8 cellular contexts compared by ENCODE assay signal in genomic region chr2:127080226-127080940, GRCh38. TPM values are rescaled to one million over a fixed set of nuclear protein-coding genes. Genes with fewer than 3 reads are reported as not detected.
DNase-seq lines count a peak whose midpoint lies in the region; ATAC-seq and TF ChIP-seq lines count a peak whose summit lies in the region.

No MANE protein-coding gene starts in this region.

- H3K4me1 ChIP-seq in mesenchymal stem cell (ENCODE audit: control insufficient read depth, insufficient read depth, low read depth, low read length) (peaks cover 78% of the 10 kb centered on the region), upper lobe of left lung (peaks cover 49 to 67% (median 56%) of the 10 kb centered on the region in 4 donors), PC-3 (ENCODE audit: insufficient read depth, low read length) (0 out of 2 replicates have a peak, but pooled peaks cover 10% of the 10 kb centered on the region)

- H3K4me1 Mint-ChIP-seq in CD4-positive, alpha-beta T cell (ENCODE audit: low read depth), result peaks cover 90% of the 10 kb centered on the region
- H3K4me1 Mint-ChIP-seq in activated CD8-positive, alpha-beta memory T cell treated with anti-CD3 and anti-CD28 coated beads, Interleukin-2, amount 10 ng/mL, durations not matched to agents 7 days and 5 days, result peaks cover 68% of the 10 kb centered on the region

- POLR2A ChIA-PET in CD4-positive, alpha-beta T cell (lab: Charles Lee), result interaction anchor here (0.7 to 2.5 kb wide), 10 partner anchors 9 to 446 kb away, joined by 3 to 20 read pairs (median 8); partner anchors contain the start of genes BIN1, ERCC3 and IWS1
- POLR2A ChIA-PET in PC-3 (lab: Charles Lee; ENCODE audit: unreplicated experiment), result no interaction called here

- no peaks in the 10 kb centered on the region for H3K9me3 Mint-ChIP-seq in CD4-positive, alpha-beta T cell
- H3K9me3 Mint-ChIP-seq in activated CD8-positive, alpha-beta memory T cell treated with anti-CD3 and anti-CD28 coated beads, Interleukin-2, amount 10 ng/mL, durations not matched to agents 7 days and 5 days (ENCODE audit: low read depth), result no peaks in the 10 kb centered on the region

- no peak overlapping the region for H3K23ac ChIP-seq in mesenchymal stem cell (ENCODE audit: low read length in 2 of 2)

- TF ChIP-seq CTCF in CD4-positive, alpha-beta T cell (IDR thresholded peaks at IDR 0.05), result no peak
- TF ChIP-seq CTCF in upper lobe of left lung (IDR thresholded peaks at IDR 0.05) (no peak), PC-3 (conservative IDR thresholded peaks at IDR 0.05; ENCODE audit: low read depth, low read length) (no peak)

- no peak overlapping the region for H2BK120ac ChIP-seq in mesenchymal stem cell (ENCODE audit: low read depth, low read length)

- peak overlapping the region; percentile 99 for H3K27ac Mint-ChIP-seq in CD4-positive, alpha-beta T cell
- H3K27ac Mint-ChIP-seq in activated CD8-positive, alpha-beta memory T cell treated with anti-CD3 and anti-CD28 coated beads, Interleukin-2, amount 10 ng/mL, durations not matched to agents 7 days and 5 days, result peak overlapping the region; percentile 94

- intact Hi-C loops in CD4-positive, alpha-beta T cell (cut with DNase I, micrococcal nuclease), result loop anchor here (5.0 to 10.0 kb wide), 6 partner anchors 212 to 564 kb away; partner anchors contain the start of genes GYPC (in 2 of the 2), ERCC3 (in 1 of the 2), GPR17 (in 1 of the 2) and IWS1 (in 1 of the 2)
- intact Hi-C loops in PC-3 (cut with micrococcal nuclease), result no loop called here

- no peak overlapping the region for H2AFZ ChIP-seq in mesenchymal stem cell (ENCODE audit: low read depth, low read length)
- H2AFZ ChIP-seq in PC-3 (ENCODE audit: low read length), result no peak overlapping the region

- peaks cover 16% of the 10 kb centered on the region; the same call in 1 of the 2 replicates for H3K79me2 ChIP-seq in PC-3 (ENCODE audit: low read length)

- peak overlapping the region; percentile 89 for H4K91ac ChIP-seq in mesenchymal stem cell (ENCODE audit: low read length)

- H3K9me2 ChIP-seq in PC-3 (replicated peaks; ENCODE audit: low read length), result no peaks in the 10 kb centered on the region

- 80% methylated on average over 13 of the region's 14 CpGs for WGBS in mesenchymal stem cell
- whole genome bisulfite sequencing in upper lobe of left lung, 2 donors, result 58 to 71% methylated on average over 7 to 13 of the region's 14 CpGs

- no peaks in the 10 kb centered on the region for H3K27me3 ChIP-seq in CD4-positive, alpha-beta T cell (ENCODE audit: control insufficient read depth, insufficient read depth, low read length)
- no peaks in the 10 kb centered on the region for H3K27me3 ChIP-seq in mesenchymal stem cell (ENCODE audit: control insufficient read depth in 1 of 2, insufficient read depth in 1 of 2, low read length in 2 of 2)
- H3K27me3 ChIP-seq in upper lobe of left lung, result no peaks in the 10 kb centered on the region
- H3K27me3 ChIP-seq in PC-3 (ENCODE audit: low read length), result no peaks in the 10 kb centered on the region

- H3K36me3 ChIP-seq in mesenchymal stem cell (ENCODE audit: control insufficient read depth in 1 of 2, insufficient read depth in 2 of 2, low read depth in 1 of 2, low read length in 2 of 2) (peaks cover 0 to 19% of the 10 kb centered on the region in 2 experiments), upper lobe of left lung (no peaks in the 10 kb centered on the region), PC-3 (ENCODE audit: low read depth, low read length) (no peaks in the 10 kb centered on the region)

- TF ChIP-seq EP300 in upper lobe of left lung (IDR thresholded peaks at IDR 0.05), result no peak

- H4K8ac ChIP-seq in mesenchymal stem cell (ENCODE audit: low read length), result no peak overlapping the region

- H3K14ac ChIP-seq in mesenchymal stem cell (ENCODE audit: low read length in 2 of 2), result no peak overlapping the region

- no peak overlapping the region for H3K4ac ChIP-seq in mesenchymal stem cell (ENCODE audit: low read depth in 1 of 2, low read length in 2 of 2)

- no peak overlapping the region for H2BK5ac ChIP-seq in mesenchymal stem cell (ENCODE audit: low read depth, low read length, poor library complexity, severe bottlenecking)

- no peaks in the 10 kb centered on the region for H3K27me3 Mint-ChIP-seq in CD4-positive, alpha-beta T cell
- no peaks in the 10 kb centered on the region for H3K27me3 Mint-ChIP-seq in activated CD8-positive, alpha-beta memory T cell treated with anti-CD3 and anti-CD28 coated beads, Interleukin-2, amount 10 ng/mL, durations not matched to agents 7 days and 5 days

- peak overlapping the region; percentile 83 for H3K27ac ChIP-seq in CD4-positive, alpha-beta T cell (ENCODE audit: low read depth, low read length)
- H3K27ac ChIP-seq in mesenchymal stem cell (ENCODE audit: low read length, poor library complexity, severe bottlenecking), result peak overlapping the region; percentile 5
- peak overlapping the region; percentile 16 to 78 (median 63) for H3K27ac ChIP-seq in upper lobe of left lung
- no peak overlapping the region for H3K27ac ChIP-seq in PC-3 (ENCODE audit: low read length)

- ATAC-seq in CD4-positive, alpha-beta T cell (ENCODE audit: poor library complexity), result peak; percentile 22
- ATAC-seq in HG02759 (IDR thresholded peaks at IDR 0.05; ENCODE audit: unreplicated experiment) (peak; percentile 14), upper lobe of left lung (ENCODE audit: low FRiP score in 2 of 2) (no peak), PC-3 (no peak)
- ATAC-seq in activated CD8-positive, alpha-beta memory T cell treated with anti-CD3 and anti-CD28 coated beads, Interleukin-2, amount 10 ng/mL, durations not matched to agents 7 days and 5 days, result peak; percentile 45

- peak overlapping the region; percentile 95 for H3K4me3 Mint-ChIP-seq in CD4-positive, alpha-beta T cell
- H3K4me3 Mint-ChIP-seq in activated CD8-positive, alpha-beta memory T cell treated with anti-CD3 and anti-CD28 coated beads, Interleukin-2, amount 10 ng/mL, durations not matched to agents 7 days and 5 days, result peak overlapping the region; percentile 91

- H3K36me3 Mint-ChIP-seq in CD4-positive, alpha-beta T cell (ENCODE audit: low read depth), result peaks cover 20% of the 10 kb centered on the region
- H3K36me3 Mint-ChIP-seq in activated CD8-positive, alpha-beta memory T cell treated with anti-CD3 and anti-CD28 coated beads, Interleukin-2, amount 10 ng/mL, durations not matched to agents 7 days and 5 days, result peaks cover 11% of the 10 kb centered on the region

- H3K18ac ChIP-seq in mesenchymal stem cell (ENCODE audit: low read depth in 1 of 2, low read length in 2 of 2), result peak overlapping the region; percentile 55 to 63

- H3K9me3 ChIP-seq in CD4-positive, alpha-beta T cell (ENCODE audit: control insufficient read depth, low read length), result no peaks in the 10 kb centered on the region
- no peaks in the 10 kb centered on the region for H3K9me3 ChIP-seq in mesenchymal stem cell (ENCODE audit: control insufficient read depth, low read length)
- no peaks in the 10 kb centered on the region for H3K9me3 ChIP-seq in upper lobe of left lung
- H3K9me3 ChIP-seq in PC-3 (ENCODE audit: low read length), result no peaks in the 10 kb centered on the region

- peaks cover 5% of the 10 kb centered on the region; the same call in 1 of the 2 replicates for H4K20me1 ChIP-seq in PC-3 (ENCODE audit: low read length)

- peaks cover 29% of the 10 kb centered on the region for H3K79me1 ChIP-seq in mesenchymal stem cell (replicated peaks; ENCODE audit: low read length, poor library complexity, severe bottlenecking)

- H3K4me3 ChIP-seq in mesenchymal stem cell (ENCODE audit: insufficient read depth in 1 of 2, low read depth in 1 of 2, low read length in 2 of 2) (no peak overlapping the region), upper lobe of left lung (peak overlapping the region in 2 of 4 donors; percentile 22 to 27), PC-3 (ENCODE audit: low read length) (no peak overlapping the region)

- no peaks in the 10 kb centered on the region for H3F3A ChIP-seq in PC-3 (ENCODE audit: low read length, unreplicated experiment)

- TF ChIP-seq POLR2A in upper lobe of left lung (IDR thresholded peaks at IDR 0.05), result no peak

- H2AK5ac ChIP-seq in mesenchymal stem cell (ENCODE audit: low read length, severe bottlenecking), result peak overlapping the region; percentile 51

- CTCF ChIA-PET in CD4-positive, alpha-beta T cell (lab: Charles Lee), result interaction anchor here (0.9 kb wide), 1 partner anchor 12 kb away, joined by 4 read pairs; no protein-coding TSS in a partner anchor
- CTCF ChIA-PET in activated CD8-positive, alpha-beta memory T cell treated with anti-CD3 and anti-CD28 coated beads, Interleukin-2, amount 10 ng/mL, durations not matched to agents 7 days and 5 days (lab: Charles Lee), result interaction anchor here (1.2 to 7.8 kb wide), 5 partner anchors 9 to 30 kb away, joined by 4 to 94 read pairs (median 6); partner anchors contain the start of gene BIN1
- CTCF ChIA-PET in PC-3 (lab: Charles Lee), result no interaction called here

- no peak overlapping the region for H2BK15ac ChIP-seq in mesenchymal stem cell (ENCODE audit: low read depth, poor library complexity, severe bottlenecking)

- no peak overlapping the region for H3K4me2 ChIP-seq in mesenchymal stem cell (ENCODE audit: low read length, poor library complexity, severe bottlenecking)
- H3K4me2 ChIP-seq in PC-3 (ENCODE audit: low read length), result no peak overlapping the region

- DNase-seq in CD4-positive, alpha-beta T cell, result peak in 7 of 10 experiments; percentile 22 to 44 (median 32)
- peak; percentile 79 for DNase-seq in activated CD8-positive, alpha-beta memory T cell treated with anti-CD3 and anti-CD28 coated beads, Interleukin-2, amount 10 ng/mL, durations not matched to agents 7 days and 5 days
- DNase-seq in mesenchymal stem cell (no peak), upper lobe of left lung (peak; percentile 32 to 51), PC-3 (no peak), NCI-H2196 (lab: John Stamatoyannopoulos, UW; ENCODE audit: unreplicated experiment) (no peak), SHP77 treated with DMSO at 0.1 percent for 48 hours (lab: John Stamatoyannopoulos, UW) (no peak)

- H3K9ac ChIP-seq in mesenchymal stem cell (ENCODE audit: low read length) (peak overlapping the region; percentile 60), PC-3 (ENCODE audit: low read length) (no peak overlapping the region)

- peak overlapping the region; percentile 38 to 40 for H2BK12ac ChIP-seq in mesenchymal stem cell (ENCODE audit: low read length in 2 of 2)

- BruUV-seq in PC-3 (replicated peaks; lab: Mats Ljungman, UMichigan), result no TSS peak

RNA-seq across cellular contexts. Expression of gene BIN1, which starts 26.6 kb away (rescaled TPM):
- 100 to 1,000 TPM in 1 of 2 experiments, 10 to 100 TPM in 1; 98.8 to 104 TPM for total RNA-seq in CD4-positive, alpha-beta T cell
- 100 to 1,000 TPM; 105 to 152 TPM for total RNA-seq in activated CD8-positive, alpha-beta memory T cell treated with anti-CD3 and anti-CD28 coated beads, Interleukin-2, amount 10 ng/mL, durations not matched to agents 7 days and 5 days
- 61.3 TPM for polyA plus RNA-seq in mesenchymal stem cell (2013, experiment 1 of 2)
- polyA plus RNA-seq in mesenchymal stem cell (2013, experiment 2 of 2), result 58.6 TPM
- total RNA-seq in upper lobe of left lung (10 to 100 TPM; 32.3 to 57.0 (median 42.9) TPM), PC-3 (2014; rRNA removed) (58.9 and 77.5 TPM in 2 replicates)

Comparison
In these comparisons a context has a peak if more than half of its experiments do, and no peak if none do; other contexts are left out.
1. ATAC-seq: peak in CD4-positive, alpha-beta T cell (single experiment), HG02759 (single experiment) and activated CD8-positive, alpha-beta memory T cell treated with anti-CD3 and anti-CD28 coated beads, Interleukin-2, amount 10 ng/mL, durations not matched to agents 7 days and 5 days (single experiment); none in upper lobe of left lung (0 of 2) and PC-3 (single experiment).
2. DNase-seq: peak in CD4-positive, alpha-beta T cell (7 of 10), activated CD8-positive, alpha-beta memory T cell treated with anti-CD3 and anti-CD28 coated beads, Interleukin-2, amount 10 ng/mL, durations not matched to agents 7 days and 5 days (single experiment) and upper lobe of left lung (2 of 2); none in mesenchymal stem cell (single experiment), PC-3 (single experiment), NCI-H2196 (single experiment) and SHP77 treated with DMSO at 0.1 percent for 48 hours (single experiment).